In the genomic region with DNA sequence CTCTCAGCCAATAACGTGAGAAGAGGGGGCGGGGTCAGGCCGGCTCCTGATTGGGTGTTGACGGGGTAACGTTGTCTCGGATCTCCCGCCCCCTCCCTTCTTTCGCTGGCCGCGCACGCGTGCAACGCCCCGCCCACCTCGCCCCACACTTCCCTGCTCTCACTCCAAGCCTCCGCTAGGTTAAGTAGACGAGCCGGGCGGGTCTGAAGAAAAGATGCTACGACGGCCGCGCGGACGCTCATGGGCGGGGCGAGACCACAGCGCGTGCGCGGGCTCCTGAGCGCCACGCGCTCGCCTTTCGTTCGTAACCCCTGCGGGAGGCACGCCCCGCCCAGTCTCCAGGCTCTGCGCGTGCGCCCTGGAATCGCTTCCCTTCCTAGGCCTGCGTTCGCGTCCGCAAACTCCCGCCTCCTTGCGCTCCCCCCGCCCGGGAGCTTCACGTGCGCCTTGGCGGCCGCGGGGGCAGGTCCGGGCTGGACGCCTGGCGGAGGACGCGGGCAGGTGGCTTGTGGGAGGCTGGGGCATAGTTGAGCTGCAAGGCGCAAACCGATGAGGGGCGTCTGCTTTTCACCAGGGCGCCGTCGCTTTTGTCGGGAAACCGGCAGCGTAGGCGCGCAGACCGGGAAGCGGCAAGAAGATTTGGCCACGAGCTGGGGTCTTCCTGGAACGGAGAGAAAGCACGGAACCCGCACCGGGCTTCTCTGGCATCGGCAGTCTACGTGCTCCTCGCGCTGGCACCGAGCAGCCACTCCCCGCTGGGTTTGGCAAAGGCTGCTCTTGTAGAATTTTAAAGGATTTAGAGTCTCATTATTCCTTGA, we compare ENCODE assay signal across 1 cellular context.
TF ChIP-seq lines count a peak whose summit lies in the region.

No MANE protein-coding gene starts in this region.

TF ChIP-seq in GM12878, 131 proteins besides CTCF, POLR2A, EP300 and RAD21 (continued from another document and continues in another):
- TF ChIP-seq, protein P1, sequence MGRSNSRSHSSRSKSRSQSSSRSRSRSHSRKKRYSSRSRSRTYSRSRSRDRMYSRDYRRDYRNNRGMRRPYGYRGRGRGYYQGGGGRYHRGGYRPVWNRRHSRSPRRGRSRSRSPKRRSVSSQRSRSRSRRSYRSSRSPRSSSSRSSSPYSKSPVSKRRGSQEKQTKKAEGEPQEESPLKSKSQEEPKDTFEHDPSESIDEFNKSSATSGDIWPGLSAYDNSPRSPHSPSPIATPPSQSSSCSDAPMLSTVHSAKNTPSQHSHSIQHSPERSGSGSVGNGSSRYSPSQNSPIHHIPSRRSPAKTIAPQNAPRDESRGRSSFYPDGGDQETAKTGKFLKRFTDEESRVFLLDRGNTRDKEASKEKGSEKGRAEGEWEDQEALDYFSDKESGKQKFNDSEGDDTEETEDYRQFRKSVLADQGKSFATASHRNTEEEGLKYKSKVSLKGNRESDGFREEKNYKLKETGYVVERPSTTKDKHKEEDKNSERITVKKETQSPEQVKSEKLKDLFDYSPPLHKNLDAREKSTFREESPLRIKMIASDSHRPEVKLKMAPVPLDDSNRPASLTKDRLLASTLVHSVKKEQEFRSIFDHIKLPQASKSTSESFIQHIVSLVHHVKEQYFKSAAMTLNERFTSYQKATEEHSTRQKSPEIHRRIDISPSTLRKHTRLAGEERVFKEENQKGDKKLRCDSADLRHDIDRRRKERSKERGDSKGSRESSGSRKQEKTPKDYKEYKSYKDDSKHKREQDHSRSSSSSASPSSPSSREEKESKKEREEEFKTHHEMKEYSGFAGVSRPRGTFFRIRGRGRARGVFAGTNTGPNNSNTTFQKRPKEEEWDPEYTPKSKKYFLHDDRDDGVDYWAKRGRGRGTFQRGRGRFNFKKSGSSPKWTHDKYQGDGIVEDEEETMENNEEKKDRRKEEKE (IDR thresholded peaks at IDR 0.05): no peak
- TF ChIP-seq CBFB (IDR thresholded peaks at IDR 0.05; ENCODE audit: low read depth): peak; percentile 47; the same call in 1 of the 2 replicates
- TF ChIP-seq CREB1 (IDR thresholded peaks at IDR 0.05; ENCODE audit: low read depth): peak; percentile 59
- TF ChIP-seq CHD2 (IDR thresholded peaks at IDR 0.05; ENCODE audit: borderline replicate concordance, low read depth, low read length): 0 out of 2 replicates have a peak, but pooled peaks have one; percentile 26
- no peak for TF ChIP-seq TCF7 (IDR thresholded peaks at IDR 0.05; ENCODE audit: borderline replicate concordance)
- peak; percentile 43 for TF ChIP-seq HCFC1 (IDR thresholded peaks at IDR 0.05; ENCODE audit: low read length)
- peak; percentile 49; the same call in 1 of the 2 replicates for TF ChIP-seq CREM (IDR thresholded peaks at IDR 0.05; ENCODE audit: low read depth)
- no peak for TF ChIP-seq RCOR1 (conservative IDR thresholded peaks at IDR 0.05; ENCODE audit: low read depth, low read length)
- TF ChIP-seq CHD1 (IDR thresholded peaks at IDR 0.05; ENCODE audit: low read depth, low read length): no peak
- TF ChIP-seq POU2F2 (IDR thresholded peaks at IDR 0.05; ENCODE audit: borderline replicate concordance, low read depth, low read length): peak; percentile 50; the same call in 1 of the 3 replicates
- TF ChIP-seq FOXK2 (IDR thresholded peaks at IDR 0.05): no peak
- peak; percentile 74; the same call in 1 of the 2 replicates for TF ChIP-seq TARDBP (IDR thresholded peaks at IDR 0.05; ENCODE audit: borderline replicate concordance)
- TF ChIP-seq BCL11A (IDR thresholded peaks at IDR 0.05; ENCODE audit: low read depth, low read length): no peak
- TF ChIP-seq TBL1XR1 (IDR thresholded peaks at IDR 0.05; ENCODE audit: low read depth, low read length): no peak
- no peak for TF ChIP-seq MTA3 (IDR thresholded peaks at IDR 0.05; ENCODE audit: borderline replicate concordance, low read length)
- TF ChIP-seq MLLT1 (IDR thresholded peaks at IDR 0.05): peak; percentile 93
- TF ChIP-seq BMI1 (IDR thresholded peaks at IDR 0.05; ENCODE audit: borderline replicate concordance): no peak
- TF ChIP-seq MEF2A (IDR thresholded peaks at IDR 0.05; ENCODE audit: insufficient read depth, low read depth, low read length): no peak
- no peak for TF ChIP-seq MYB (IDR thresholded peaks at IDR 0.05; ENCODE audit: borderline replicate concordance, low read depth, low read length)
- TF ChIP-seq PAX8 (IDR thresholded peaks at IDR 0.05): no peak
- TF ChIP-seq GABPA (IDR thresholded peaks at IDR 0.05; ENCODE audit: low read depth): no peak
- no peak for TF ChIP-seq RAD51 (IDR thresholded peaks at IDR 0.05)
- TF ChIP-seq BRCA1 (IDR thresholded peaks at IDR 0.05; ENCODE audit: low read depth, low read length): no peak
- peak; percentile 62; the same call in 1 of the 2 replicates for TF ChIP-seq BACH1 (IDR thresholded peaks at IDR 0.05; ENCODE audit: borderline replicate concordance)
- TF ChIP-seq, protein P2, sequence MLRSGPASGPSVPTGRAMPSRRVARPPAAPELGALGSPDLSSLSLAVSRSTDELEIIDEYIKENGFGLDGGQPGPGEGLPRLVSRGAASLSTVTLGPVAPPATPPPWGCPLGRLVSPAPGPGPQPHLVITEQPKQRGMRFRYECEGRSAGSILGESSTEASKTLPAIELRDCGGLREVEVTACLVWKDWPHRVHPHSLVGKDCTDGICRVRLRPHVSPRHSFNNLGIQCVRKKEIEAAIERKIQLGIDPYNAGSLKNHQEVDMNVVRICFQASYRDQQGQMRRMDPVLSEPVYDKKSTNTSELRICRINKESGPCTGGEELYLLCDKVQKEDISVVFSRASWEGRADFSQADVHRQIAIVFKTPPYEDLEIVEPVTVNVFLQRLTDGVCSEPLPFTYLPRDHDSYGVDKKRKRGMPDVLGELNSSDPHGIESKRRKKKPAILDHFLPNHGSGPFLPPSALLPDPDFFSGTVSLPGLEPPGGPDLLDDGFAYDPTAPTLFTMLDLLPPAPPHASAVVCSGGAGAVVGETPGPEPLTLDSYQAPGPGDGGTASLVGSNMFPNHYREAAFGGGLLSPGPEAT (IDR thresholded peaks at IDR 0.05; ENCODE audit: low read depth): peak; percentile 51; the same call in 1 of the 2 replicates
- TF ChIP-seq ETV6 (conservative IDR thresholded peaks at IDR 0.05 in 1 of 2, IDR thresholded peaks at IDR 0.05 in 1 of 2; ENCODE audit: borderline replicate concordance in 1 of 2, low read depth in 1 of 2): no peak
- TF ChIP-seq JUNB (IDR thresholded peaks at IDR 0.05): no peak
- no peak for TF ChIP-seq USF2 (IDR thresholded peaks at IDR 0.05; ENCODE audit: borderline replicate concordance, low read depth, low read length)
- TF ChIP-seq SMAD5 (IDR thresholded peaks at IDR 0.05; ENCODE audit: low read depth): peak; percentile 59; the same call in 1 of the 2 replicates
- TF ChIP-seq NRF1 (conservative IDR thresholded peaks at IDR 0.05; ENCODE audit: low read depth, low read length): peak; percentile 96
- TF ChIP-seq, protein P3, sequence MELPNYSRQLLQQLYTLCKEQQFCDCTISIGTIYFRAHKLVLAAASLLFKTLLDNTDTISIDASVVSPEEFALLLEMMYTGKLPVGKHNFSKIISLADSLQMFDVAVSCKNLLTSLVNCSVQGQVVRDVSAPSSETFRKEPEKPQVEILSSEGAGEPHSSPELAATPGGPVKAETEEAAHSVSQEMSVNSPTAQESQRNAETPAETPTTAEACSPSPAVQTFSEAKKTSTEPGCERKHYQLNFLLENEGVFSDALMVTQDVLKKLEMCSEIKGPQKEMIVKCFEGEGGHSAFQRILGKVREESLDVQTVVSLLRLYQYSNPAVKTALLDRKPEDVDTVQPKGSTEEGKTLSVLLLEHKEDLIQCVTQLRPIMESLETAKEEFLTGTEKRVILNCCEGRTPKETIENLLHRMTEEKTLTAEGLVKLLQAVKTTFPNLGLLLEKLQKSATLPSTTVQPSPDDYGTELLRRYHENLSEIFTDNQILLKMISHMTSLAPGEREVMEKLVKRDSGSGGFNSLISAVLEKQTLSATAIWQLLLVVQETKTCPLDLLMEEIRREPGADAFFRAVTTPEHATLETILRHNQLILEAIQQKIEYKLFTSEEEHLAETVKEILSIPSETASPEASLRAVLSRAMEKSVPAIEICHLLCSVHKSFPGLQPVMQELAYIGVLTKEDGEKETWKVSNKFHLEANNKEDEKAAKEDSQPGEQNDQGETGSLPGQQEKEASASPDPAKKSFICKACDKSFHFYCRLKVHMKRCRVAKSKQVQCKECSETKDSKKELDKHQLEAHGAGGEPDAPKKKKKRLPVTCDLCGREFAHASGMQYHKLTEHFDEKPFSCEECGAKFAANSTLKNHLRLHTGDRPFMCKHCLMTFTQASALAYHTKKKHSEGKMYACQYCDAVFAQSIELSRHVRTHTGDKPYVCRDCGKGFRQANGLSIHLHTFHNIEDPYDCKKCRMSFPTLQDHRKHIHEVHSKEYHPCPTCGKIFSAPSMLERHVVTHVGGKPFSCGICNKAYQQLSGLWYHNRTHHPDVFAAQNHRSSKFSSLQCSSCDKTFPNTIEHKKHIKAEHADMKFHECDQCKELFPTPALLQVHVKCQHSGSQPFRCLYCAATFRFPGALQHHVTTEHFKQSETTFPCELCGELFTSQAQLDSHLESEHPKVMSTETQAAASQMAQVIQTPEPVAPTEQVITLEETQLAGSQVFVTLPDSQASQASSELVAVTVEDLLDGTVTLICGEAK (IDR thresholded peaks at IDR 0.05; ENCODE audit: borderline replicate concordance): no peak
- no peak for TF ChIP-seq NR2C2 (IDR thresholded peaks at IDR 0.05; ENCODE audit: borderline replicate concordance, control insufficient read depth, insufficient read length, low read depth)
- no peak for TF ChIP-seq HSF1 (IDR thresholded peaks at IDR 0.05; ENCODE audit: low read depth, low read length)
- no peak for TF ChIP-seq ZNF24 (IDR thresholded peaks at IDR 0.05)
- peak; percentile 89 to 91 for TF ChIP-seq IKZF2 (IDR thresholded peaks at IDR 0.05)
- peak; percentile 71; the same call in 1 of the 2 replicates for TF ChIP-seq PML (IDR thresholded peaks at IDR 0.05; ENCODE audit: low read length)
- peak; percentile 99 to 100 for TF ChIP-seq BHLHE40 (IDR thresholded peaks at IDR 0.05; ENCODE audit: borderline replicate concordance in 1 of 2, low read depth in 2 of 2, low read length in 1 of 2)
- TF ChIP-seq, protein P4, sequence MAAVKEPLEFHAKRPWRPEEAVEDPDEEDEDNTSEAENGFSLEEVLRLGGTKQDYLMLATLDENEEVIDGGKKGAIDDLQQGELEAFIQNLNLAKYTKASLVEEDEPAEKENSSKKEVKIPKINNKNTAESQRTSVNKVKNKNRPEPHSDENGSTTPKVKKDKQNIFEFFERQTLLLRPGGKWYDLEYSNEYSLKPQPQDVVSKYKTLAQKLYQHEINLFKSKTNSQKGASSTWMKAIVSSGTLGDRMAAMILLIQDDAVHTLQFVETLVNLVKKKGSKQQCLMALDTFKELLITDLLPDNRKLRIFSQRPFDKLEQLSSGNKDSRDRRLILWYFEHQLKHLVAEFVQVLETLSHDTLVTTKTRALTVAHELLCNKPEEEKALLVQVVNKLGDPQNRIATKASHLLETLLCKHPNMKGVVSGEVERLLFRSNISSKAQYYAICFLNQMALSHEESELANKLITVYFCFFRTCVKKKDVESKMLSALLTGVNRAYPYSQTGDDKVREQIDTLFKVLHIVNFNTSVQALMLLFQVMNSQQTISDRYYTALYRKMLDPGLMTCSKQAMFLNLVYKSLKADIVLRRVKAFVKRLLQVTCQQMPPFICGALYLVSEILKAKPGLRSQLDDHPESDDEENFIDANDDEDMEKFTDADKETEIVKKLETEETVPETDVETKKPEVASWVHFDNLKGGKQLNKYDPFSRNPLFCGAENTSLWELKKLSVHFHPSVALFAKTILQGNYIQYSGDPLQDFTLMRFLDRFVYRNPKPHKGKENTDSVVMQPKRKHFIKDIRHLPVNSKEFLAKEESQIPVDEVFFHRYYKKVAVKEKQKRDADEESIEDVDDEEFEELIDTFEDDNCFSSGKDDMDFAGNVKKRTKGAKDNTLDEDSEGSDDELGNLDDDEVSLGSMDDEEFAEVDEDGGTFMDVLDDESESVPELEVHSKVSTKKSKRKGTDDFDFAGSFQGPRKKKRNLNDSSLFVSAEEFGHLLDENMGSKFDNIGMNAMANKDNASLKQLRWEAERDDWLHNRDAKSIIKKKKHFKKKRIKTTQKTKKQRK (IDR thresholded peaks at IDR 0.05; ENCODE audit: low read depth, low read length): no peak
- peak; percentile 77 for TF ChIP-seq RELA (IDR thresholded peaks at IDR 0.05; ENCODE audit: borderline replicate concordance, partially characterized antibody)
- no peak for TF ChIP-seq SREBF2 (IDR thresholded peaks at IDR 0.05; ENCODE audit: low read length)
- TF ChIP-seq LARP7 (IDR thresholded peaks at IDR 0.05): peak; percentile 79; the same call in 1 of the 2 replicates
